In genomic region chr14:89617471-89618291, GRCh38 we compare ENCODE assay signal across 8 cellular contexts.
A peak's percentile ranks its signal among the peaks of the same experiment; 100 is the strongest.
DNase-seq lines count a peak whose midpoint lies in the region; ATAC-seq, FAIRE-seq and TF ChIP-seq lines count a peak whose summit lies in the region.

No MANE protein-coding gene starts in this region.

- TF ChIP-seq CTCF in PC-3 (conservative IDR thresholded peaks at IDR 0.05; ENCODE audit: low read depth, low read length) (no peak), brain microvascular endothelial cell (IDR thresholded peaks at IDR 0.05; ENCODE audit: low read depth, low read length, missing control alignments) (no peak)

- H3K27me3 ChIP-seq in PC-3 (ENCODE audit: low read length) (no peaks in the 10 kb centered on the region), brain microvascular endothelial cell (replicated peaks) (no peaks in the 10 kb centered on the region), iPS-15b (ENCODE audit: control insufficient read depth, insufficient read depth, low read length) (no peaks in the 10 kb centered on the region)

- peak overlapping the region; percentile 93 for H3K4me2 ChIP-seq in PC-3 (ENCODE audit: low read length)

- H3K9me3 ChIP-seq in PC-3 (ENCODE audit: low read length) = no peaks in the 10 kb centered on the region
- no peaks in the 10 kb centered on the region for H3K9me3 ChIP-seq in iPS-15b (ENCODE audit: control insufficient read depth, insufficient read depth, low read length)

- peak overlapping the region; percentile 64; the same call in 1 of the 2 replicates for H3K9ac ChIP-seq in PC-3 (ENCODE audit: low read length)
- peak overlapping the region; percentile 74 for H3K9ac ChIP-seq in iPS-15b (ENCODE audit: low read depth, low read length)

- ATAC-seq in HG02973 (IDR thresholded peaks at IDR 0.05; ENCODE audit: unreplicated experiment) (peak; percentile 22), PC-3 (peak; percentile 55)

- in situ Hi-C loops in brain microvascular endothelial cell (cut with HindIII; ENCODE audit: low pct_ligation_motif_present, low sequenced_read_pairs) = no loop called here

- peak overlapping the region; percentile 79 for H3K4me3 ChIP-seq in PC-3 (ENCODE audit: low read length)
- H3K4me3 ChIP-seq in brain microvascular endothelial cell (ENCODE audit: low read depth, low read length) = peak overlapping the region; percentile 78
- H3K4me3 ChIP-seq in iPS-15b (ENCODE audit: low read depth, low read length) = peak overlapping the region; percentile 83

- intact Hi-C loops in PC-3 (cut with micrococcal nuclease) = loop anchor here (2.0 to 10.0 kb wide), 3 partner anchors 147 to 300 kb away; partner anchors contain the start of gene FOXN3

- no peaks in the 10 kb centered on the region for H4K20me1 ChIP-seq in PC-3 (ENCODE audit: low read length)

- H3K4me1 ChIP-seq in PC-3 (ENCODE audit: insufficient read depth, low read length) = 0 out of 2 replicates have a peak, but pooled peaks cover 4% of the 10 kb centered on the region
- H3K4me1 ChIP-seq in iPS-15b (ENCODE audit: control insufficient read depth, insufficient read depth, low read length) = peaks cover 41% of the 10 kb centered on the region

- H3K27ac ChIP-seq in PC-3 (ENCODE audit: low read length) = no peak overlapping the region
- peak overlapping the region; percentile 80 for H3K27ac ChIP-seq in brain microvascular endothelial cell

- POLR2A ChIA-PET in PC-3 (lab: Charles Lee; ENCODE audit: unreplicated experiment) = no interaction called here

- FAIRE-seq in HTR-8/SVneo (lab: Jason Lieb, UNC) = no peak

- peak overlapping the region; percentile 90 for H2AFZ ChIP-seq in PC-3 (ENCODE audit: low read length)

- no peaks in the 10 kb centered on the region for H3F3A ChIP-seq in PC-3 (ENCODE audit: low read length, unreplicated experiment)

- H3K79me2 ChIP-seq in PC-3 (ENCODE audit: low read length) = no peaks in the 10 kb centered on the region

- H3K36me3 ChIP-seq in PC-3 (ENCODE audit: low read depth, low read length) (no peaks in the 10 kb centered on the region), brain microvascular endothelial cell (replicated peaks) (no peaks in the 10 kb centered on the region), iPS-15b (ENCODE audit: control insufficient read depth, insufficient read depth, low read length) (no peaks in the 10 kb centered on the region)

- H3K9me2 ChIP-seq in PC-3 (replicated peaks; ENCODE audit: low read length) = no peaks in the 10 kb centered on the region

- CTCF ChIA-PET in PC-3 (lab: Charles Lee) = no interaction called here

- DNase-seq in activated CD4-positive, alpha-beta T cell treated with anti-CD3 and anti-CD28 coated beads for 48 hours = peak; percentile 48
- no peak for DNase-seq in activated CD4-positive, alpha-beta T cell treated with anti-CD3 and anti-CD28 coated beads, Interleukin-2, amount 50 U/mL, for 4 hours
- DNase-seq in PC-3 (peak; percentile 29), brain microvascular endothelial cell (peak; percentile 40), renal cortical epithelial cell (ENCODE audit: low read depth) (peak; percentile 32), HTR-8/SVneo (ENCODE audit: insufficient read length, low spot score) (no peak)

- BruUV-seq in PC-3 (replicated peaks; lab: Mats Ljungman, UMichigan) = no TSS peak

Comparison
In these comparisons a context has a peak if more than half of its experiments do, and no peak if none do; other contexts are left out.
1. DNase-seq: peak in activated CD4-positive, alpha-beta T cell treated with anti-CD3 and anti-CD28 coated beads for 48 hours (single experiment), PC-3 (single experiment), brain microvascular endothelial cell (single experiment) and renal cortical epithelial cell (single experiment); none in activated CD4-positive, alpha-beta T cell treated with anti-CD3 and anti-CD28 coated beads, Interleukin-2, amount 50 U/mL, for 4 hours (0 of 2) and HTR-8/SVneo (single experiment).
2. Peak in every context shown above with its lines, with median percentiles within 50 percentile points of each other: H3K4me3 ChIP-seq.